Comparison of ENCODE assay signal across 21 cellular contexts in genomic region chr5:50849554-50849953, GRCh38.
"Had no signal": no experiment of that assay in that cellular context is flagged by ENCODE, and none has a peak within 500 bp of the region (broad histone marks: within the 10 kb centered on the region; RNA-seq: fewer than 3 reads in every experiment).

No MANE protein-coding gene starts in this region.

- DNase-seq: KBM-7, MG63, NCI-H1092 treated with DMSO at 0.1 percent for 48 hours, NCI-H1436, NCI-H187, NCI-H2029, NCI-H2081 treated with DMSO at 0.1 percent for 48 hours, NCI-H2171, NCI-H226, NCI-H446, NCI-H510A, NCI-H524 treated with DMSO at 0.1 percent for 48 hours, NCI-H69, NCI-H774, Right ventricle myocardium superior, RPMI8226, SIG-M5, SW 1271 had no signal

- H3K9me3 ChIP-seq: MG63, SJSA1 had no signal

- H3K4me3 ChIP-seq: MG63, SJSA1, SK-N-MC had no signal

- H3K36me3 ChIP-seq: MG63, SJSA1 had no signal

- FAIRE-seq: RCC 7860 had no signal

- H3K4me1 ChIP-seq: SJSA1 had no signal

- H3K27me3 ChIP-seq: MG63, SJSA1 had no signal

- H3K27ac ChIP-seq: SJSA1, SK-N-MC had no signal
